ENCODE assay signal across 1 cellular context in genomic region chr14:99330316-99331240, GRCh38.
TF ChIP-seq lines count a peak whose summit lies in the region.

No MANE protein-coding gene starts in this region.

TF ChIP-seq in SK-N-SH treated with all-trans-retinoic acid at 6 μM for 48 hours, 23 proteins besides CTCF, POLR2A, EP300 and RAD21 (continued from another document):
- no peak for TF ChIP-seq POU6F1 (CRISPR knock-in tag; IDR thresholded peaks at IDR 0.05; ENCODE audit: borderline replicate concordance, low read depth)
